In the genomic region with DNA sequence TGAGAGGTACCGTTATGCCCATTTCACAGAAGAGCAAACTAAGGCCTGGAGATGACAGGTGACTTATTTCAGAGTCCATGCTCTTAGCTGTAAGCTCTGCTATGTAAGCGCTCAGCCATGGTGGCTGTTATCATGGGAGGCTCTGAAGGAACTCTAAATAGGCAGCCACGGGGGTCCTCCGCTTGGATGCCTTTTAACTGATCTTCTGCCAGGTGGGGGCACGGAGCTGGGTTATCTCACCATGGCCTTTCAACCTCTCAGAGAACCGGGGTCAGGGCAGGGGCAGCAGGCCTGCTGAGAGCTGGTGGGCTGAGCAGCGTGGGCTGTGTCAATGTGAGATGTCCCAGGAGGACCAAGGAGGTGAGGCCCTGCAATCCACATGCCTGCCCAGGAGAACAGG, we compare ENCODE assay signal across 24 cellular contexts. TPM values are rescaled to one million over a fixed set of nuclear protein-coding genes. Genes with fewer than 3 reads are reported as not detected.
DNase-seq lines count a peak whose midpoint lies in the region; ATAC-seq, FAIRE-seq and TF ChIP-seq lines count a peak whose summit lies in the region.
"Had no signal": no experiment of that assay in that cellular context is flagged by ENCODE, and none has a peak within 500 bp of the region (broad histone marks: within the 10 kb centered on the region; RNA-seq: fewer than 3 reads in every experiment).

No MANE protein-coding gene starts in this region.

- H3K27me3 ChIP-seq in HepG2 (ENCODE audit: control insufficient read depth in 1 of 2, insufficient read depth in 2 of 2, low read length in 2 of 2), result no peaks in the 10 kb centered on the region
- H3K27me3 ChIP-seq in right lobe of liver, result no peaks in the 10 kb centered on the region
- peaks cover 47% of the 10 kb centered on the region for H3K27me3 ChIP-seq in neural progenitor cell
- no peaks in the 10 kb centered on the region for H3K27me3 ChIP-seq in aorta (ENCODE audit: control insufficient read depth in 1 of 2, insufficient read depth in 2 of 2, low read length in 1 of 2)
- H3K27me3 ChIP-seq: BLaER1 treated with 17β-estradiol and CSF1 and Interleukin-3, amounts not matched to agents 10 nM and 100 nM had no signal

- no peak overlapping the region for H3K4me3 Mint-ChIP-seq in neural progenitor cell
- H3K4me3 Mint-ChIP-seq: B cell; CD4-positive, alpha-beta T cell; CD8-positive, alpha-beta T cell had no signal

- H2AFZ ChIP-seq in HepG2 (ENCODE audit: low read length) (no peak overlapping the region), neural progenitor cell (replicated peaks) (no peak overlapping the region)

- H3F3A ChIP-seq in neural progenitor cell (ENCODE audit: low read depth), result no peaks in the 10 kb centered on the region

- H3K9ac ChIP-seq in HepG2 (ENCODE audit: insufficient read depth, low read depth, low read length) (no peak overlapping the region), neural progenitor cell (no peak overlapping the region)
- H3K9ac ChIP-seq: BLaER1 treated with 17β-estradiol and CSF1 and Interleukin-3, amounts not matched to agents 10 nM and 100 nM had no signal

- CTCF ChIA-PET in HepG2 (lab: Yijun Ruan, JAX; ENCODE audit: low intra/inter-chr PET ratio, low total read pairs), result no interaction called here

- TF ChIP-seq CTCF in HepG2 (CRISPR knock-in tag; IDR thresholded peaks at IDR 0.05) (no peak), right lobe of liver (IDR thresholded peaks at IDR 0.05) (no peak), neural progenitor cell (IDR thresholded peaks at IDR 0.05) (no peak)

- H3K36me3 Mint-ChIP-seq in neural progenitor cell, result no peaks in the 10 kb centered on the region
- H3K36me3 Mint-ChIP-seq: CD8-positive, alpha-beta T cell had no signal

- H3K4me1 ChIP-seq in HepG2 (ENCODE audit: insufficient read depth, low read length) (no peaks in the 10 kb centered on the region), right lobe of liver (no peaks in the 10 kb centered on the region), neural progenitor cell (no peaks in the 10 kb centered on the region), aorta (ENCODE audit: control insufficient read depth in 1 of 2, insufficient read depth in 2 of 2, low read length in 2 of 2) (no peaks in the 10 kb centered on the region)
- H3K4me1 ChIP-seq: A549, Caco-2 had no signal

- TF ChIP-seq RAD21 in HepG2 (CRISPR knock-in tag; IDR thresholded peaks at IDR 0.05), result no peak

- H3K4me3 ChIP-seq in HepG2 (replicated peaks in 1 of 3; ENCODE audit: insufficient read depth in 1 of 3, low read depth in 2 of 3, low read length in 3 of 3), result no peak overlapping the region
- no peak overlapping the region for H3K4me3 ChIP-seq in right lobe of liver
- no peak overlapping the region for H3K4me3 ChIP-seq in neural progenitor cell
- no peak overlapping the region for H3K4me3 ChIP-seq in aorta (ENCODE audit: low read length in 2 of 2)
- H3K4me3 ChIP-seq: A549; BLaER1 treated with 17β-estradiol and CSF1 and Interleukin-3, amounts not matched to agents 10 nM and 100 nM had no signal

- H3K4me2 ChIP-seq in HepG2 (ENCODE audit: low read depth, low read length), result no peak overlapping the region
- H3K4me2 ChIP-seq in neural progenitor cell, result no peak overlapping the region
- H3K4me2 ChIP-seq: A549; BLaER1 treated with 17β-estradiol and CSF1 and Interleukin-3, amounts not matched to agents 10 nM and 100 nM had no signal

- 10% methylated on average over 6 of the region's 7 CpGs for WGBS in HepG2 (ENCODE audit: low lambda C conversion rate)
- 38% methylated on average over 5 of the region's 7 CpGs for WGBS in right lobe of liver (ENCODE audit: insufficient coverage, low coverage, low lambda C conversion rate, missing lambda C conversion rate)
- WGBS in aorta, 2 donors, result 37 to 41% methylated on average over 7 of the region's 7 CpGs

- no peak for TF ChIP-seq POLR2A in HepG2 (IDR thresholded peaks at IDR 0.05; ENCODE audit: insufficient read depth in 1 of 2, low read depth in 2 of 2, low read length in 2 of 2)
- no peak for TF ChIP-seq POLR2A in right lobe of liver (IDR thresholded peaks at IDR 0.05)

- in situ Hi-C loops in HepG2 (cut with HindIII; ENCODE audit: extremely low pct_ligation_motif_present, low pct_unique_long_range_greater_than_20kb), result loop anchor here (10.0 kb wide), 1 partner anchor 459 kb away; no protein-coding TSS in a partner anchor

- no peak overlapping the region for H3K27ac Mint-ChIP-seq in neural progenitor cell
- H3K27ac Mint-ChIP-seq: B cell; CD4-positive, alpha-beta T cell; CD8-positive, alpha-beta T cell had no signal

- H3K36me3 ChIP-seq in HepG2 (replicated peaks in 1 of 2; ENCODE audit: control insufficient read depth in 1 of 2, insufficient read depth in 2 of 2, low read length in 2 of 2), result no peaks in the 10 kb centered on the region
- no peaks in the 10 kb centered on the region for H3K36me3 ChIP-seq in right lobe of liver
- no peaks in the 10 kb centered on the region for H3K36me3 ChIP-seq in neural progenitor cell
- no peaks in the 10 kb centered on the region for H3K36me3 ChIP-seq in aorta (ENCODE audit: control insufficient read depth in 1 of 2, insufficient read depth in 2 of 2, low read length in 1 of 2)
- H3K36me3 ChIP-seq: BLaER1 treated with 17β-estradiol and CSF1 and Interleukin-3, amounts not matched to agents 10 nM and 100 nM had no signal

- intact Hi-C loops in HepG2 (cut with micrococcal nuclease; ENCODE audit: unreplicated experiment) (no loop called here), right lobe of liver (cut with DNase I) (no loop called here), aorta (cut with DNase I) (no loop called here)

- H3K27me3 Mint-ChIP-seq in neural progenitor cell (ENCODE audit: insufficient read depth, low read depth), result peaks cover 19% of the 10 kb centered on the region

- no peak overlapping the region for H3K27ac ChIP-seq in HepG2 (ENCODE audit: extremely low read length, insufficient read depth, low read length)
- H3K27ac ChIP-seq in right lobe of liver, result no peak overlapping the region
- H3K27ac ChIP-seq in neural progenitor cell, result no peak overlapping the region
- no peak overlapping the region for H3K27ac ChIP-seq in aorta (ENCODE audit: low read depth in 1 of 2, low read length in 2 of 2)
- H3K27ac ChIP-seq: 22Rv1; A549; BLaER1 treated with 17β-estradiol and CSF1 and Interleukin-3, amounts not matched to agents 10 nM and 100 nM; C4-2B had no signal

- no TSS peak for BruUV-seq in HepG2 (replicated peaks; lab: Mats Ljungman, UMichigan)

- no peaks in the 10 kb centered on the region for H3K79me2 ChIP-seq in HepG2 (ENCODE audit: insufficient read depth, low read length)
- no peaks in the 10 kb centered on the region for H3K79me2 ChIP-seq in neural progenitor cell (ENCODE audit: low read depth)

- FAIRE-seq in HepG2 (lab: Jason Lieb, UNC), result no peak
- FAIRE-seq: A549, D721Med, G401.6, GM12891, GM19239 had no signal

- no peak for TF ChIP-seq EP300 in HepG2 (IDR thresholded peaks at IDR 0.05; ENCODE audit: low read depth in 2 of 2, low read length in 2 of 2)
- no peak for TF ChIP-seq EP300 in HepG2 (CRISPR knock-in tag; IDR thresholded peaks at IDR 0.05; ENCODE audit: borderline replicate concordance)

- H3K4me1 Mint-ChIP-seq in neural progenitor cell, result peaks cover 3% of the 10 kb centered on the region
- H3K4me1 Mint-ChIP-seq: B cell had no signal

- no peak for DNase-seq in HepG2 (ENCODE audit: low spot score)
- DNase-seq in right lobe of liver, result no peak
- DNase-seq in iPS-NIHi7 (ENCODE audit: extremely low spot score), result peak; percentile 22
- DNase-seq in neural progenitor cell (ENCODE audit: low spot score), result peak; percentile 27
- no peak for DNase-seq in aorta
- no peak for DNase-seq in SHP77 (lab: John Stamatoyannopoulos, UW)
- DNase-seq in OCI-M2 (lab: John Stamatoyannopoulos, UW; ENCODE audit: unreplicated experiment), result no peak
- DNase-seq: AML-193; Caco-2; Calu3; CD4-positive, alpha-beta T cell; CD8-positive, alpha-beta T cell; DMS79 treated with DMSO at 0.1 percent for 48 hours; GF-D8 had no signal

- H4K20me1 ChIP-seq in HepG2 (ENCODE audit: insufficient read depth, low read length), result no peaks in the 10 kb centered on the region
- no peaks in the 10 kb centered on the region for H4K20me1 ChIP-seq in neural progenitor cell (ENCODE audit: low read depth)
- H4K20me1 ChIP-seq: BLaER1 treated with 17β-estradiol and CSF1 and Interleukin-3, amounts not matched to agents 10 nM and 100 nM had no signal

- no peaks in the 10 kb centered on the region for H3K9me3 Mint-ChIP-seq in neural progenitor cell
- H3K9me3 Mint-ChIP-seq: CD4-positive, alpha-beta T cell; CD8-positive, alpha-beta T cell had no signal

- no peak for ATAC-seq in HepG2
- no peak for ATAC-seq in right lobe of liver
- peak; percentile 16 for ATAC-seq in aorta (ENCODE audit: low FRiP score)
- no peak for ATAC-seq in HG03457 (IDR thresholded peaks at IDR 0.05; ENCODE audit: unreplicated experiment)
- ATAC-seq: A549; CD8-positive, alpha-beta T cell had no signal

- POLR2A ChIA-PET in HepG2 (lab: Yijun Ruan, JAX), result no interaction called here

- H3K9me3 ChIP-seq in HepG2 (ENCODE audit: low read length), result no peaks in the 10 kb centered on the region
- no peaks in the 10 kb centered on the region for H3K9me3 ChIP-seq in right lobe of liver
- H3K9me3 ChIP-seq in neural progenitor cell (ENCODE audit: low read depth), result no peaks in the 10 kb centered on the region
- no peaks in the 10 kb centered on the region for H3K9me3 ChIP-seq in aorta (ENCODE audit: control insufficient read depth, low read length)
- H3K9me3 ChIP-seq: A549; BLaER1 treated with 17β-estradiol and CSF1 and Interleukin-3, amounts not matched to agents 10 nM and 100 nM; Caco-2 had no signal

RNA-seq across cellular contexts. Expression of a gene that starts 49.7 kb away (rescaled TPM):
- total RNA-seq in HepG2 (2016; rRNA removed; fragmentation: Illumina TruSeq; extraction: Trizol) (26.5 and 32.2 TPM in 2 replicates), right lobe of liver (10 to 100 TPM; 11.3 to 17.2 (median 14.2) TPM), neural progenitor cell (ENCODE audit: low replicate concordance) (23.5 and 28.7 TPM in 2 replicates), aorta (10 to 100 TPM; 30.3 to 31.8 TPM)
- 6.7 and 7.5 TPM in 2 replicates for total RNA-seq in HepG2 (2016; cell fraction: cytosol; rRNA removed; fragmentation: Illumina TruSeq; extraction: Trizol; ENCODE audit: low read depth)
- total RNA-seq in HepG2 (2016; cell fraction: insoluble cytoplasmic fraction; rRNA removed; fragmentation: Illumina TruSeq; extraction: Trizol), result 24.9 and 31.0 TPM in 2 replicates
- 8.3 and 8.9 TPM in 2 replicates for total RNA-seq in HepG2 (2016; cell fraction: membrane; rRNA removed; fragmentation: Illumina TruSeq; extraction: Trizol)
- total RNA-seq in HepG2 (2016; cell fraction: nucleus; rRNA removed; fragmentation: Illumina TruSeq; extraction: Trizol), result 34.8 and 41.6 TPM in 2 replicates
- polyA plus RNA-seq in HepG2 (2011; rRNA removed) (19.3 and 22.1 TPM in 2 replicates), aorta (10 to 100 TPM in 1 of 2 donors, 1 to 10 TPM in 1; 5.6 to 21.8 TPM)
- polyA plus RNA-seq in HepG2 (2011; cell fraction: cytosol; rRNA removed), result 9.7 and 13.0 TPM in 2 replicates
- polyA plus RNA-seq in HepG2 (2011; cell fraction: nucleus; rRNA removed), result 84.7 and 92.9 TPM in 2 replicates
- 19.5 and 21.4 TPM in 2 replicates for polyA plus RNA-seq in HepG2 (2012)
- polyA plus RNA-seq in HepG2 (2016; cell fraction: cytosol; fragmentation: Illumina TruSeq; extraction: Trizol; ENCODE audit: low read depth), result 2.5 and 2.9 TPM in 2 replicates
- 23.1 and 25.3 TPM in 2 replicates for polyA plus RNA-seq in HepG2 (2016; cell fraction: insoluble cytoplasmic fraction; fragmentation: Illumina TruSeq; extraction: Trizol; ENCODE audit: low read depth)
- polyA plus RNA-seq in HepG2 (2016; cell fraction: membrane; fragmentation: Illumina TruSeq; extraction: Trizol; ENCODE audit: low read depth), result 4.5 and 5.7 TPM in 2 replicates
- polyA plus RNA-seq in HepG2 (2016; cell fraction: nucleus; fragmentation: Illumina TruSeq; extraction: Trizol; ENCODE audit: insufficient read depth, low read depth), result 64.2 and 66.3 TPM in 2 replicates
- polyA minus RNA-seq in HepG2 (2011; rRNA and poly(A)+ RNA removed; ENCODE audit: low replicate concordance), result 21.4 and 32.0 TPM in 2 replicates
- polyA minus RNA-seq in HepG2 (2011; cell fraction: cytosol; rRNA and poly(A)+ RNA removed), result 13.6 and 13.7 TPM in 2 replicates
- 58.7 and 59.3 TPM in 2 replicates for polyA minus RNA-seq in HepG2 (2011; cell fraction: nucleus; rRNA and poly(A)+ RNA removed)

Comparison
In these comparisons a context has a peak if more than half of its experiments do, and no peak if none do; other contexts are left out.
1. DNase-seq: peak in iPS-NIHi7 (single experiment) and neural progenitor cell (single experiment); none in HepG2 (single experiment), right lobe of liver (0 of 3), aorta (0 of 2), SHP77 (0 of 2) and OCI-M2 (single experiment).